In the genomic region with DNA sequence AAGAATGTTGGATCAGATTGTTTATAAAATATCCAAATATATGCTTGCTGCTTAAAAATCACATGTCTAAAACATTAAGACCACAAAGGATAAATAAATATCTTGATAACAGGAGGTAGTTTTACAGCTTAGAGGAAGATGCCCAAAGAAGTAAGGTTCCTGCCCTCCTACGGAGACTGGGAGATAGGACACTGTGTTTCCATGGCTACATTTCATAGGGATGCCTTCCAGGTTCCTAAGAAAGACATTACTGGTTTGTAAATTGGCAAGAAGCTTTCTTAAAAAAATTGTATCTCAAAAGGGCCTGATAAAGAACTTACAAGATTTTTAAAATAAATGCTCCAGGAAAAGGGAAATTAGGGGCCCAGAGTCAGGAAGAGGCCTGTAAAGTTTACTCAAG, we compare ENCODE assay signal across 29 cellular contexts.
DNase-seq lines count a peak whose midpoint lies in the region; ATAC-seq lines count a peak whose summit lies in the region.
"Had no signal": no experiment of that assay in that cellular context is flagged by ENCODE, and none has a peak within 500 bp of the region (broad histone marks: within the 10 kb centered on the region; RNA-seq: fewer than 3 reads in every experiment).

No MANE protein-coding gene starts in this region.

- no peak overlapping the region for H3K27ac Mint-ChIP-seq in natural killer cell treated with Interleukin-12 subunit alpha and Interleukin-12 subunit beta and Interleukin-15 and Interleukin-18, amount 100 ng/mL, for 72 hours
- H3K27ac Mint-ChIP-seq: B cell; CD14-positive monocyte; CD4-positive, alpha-beta memory T cell; CD4-positive, alpha-beta T cell; CD4-positive, CD25-positive, alpha-beta regulatory T cell; CD8-positive, alpha-beta memory T cell; CD8-positive, alpha-beta T cell had no signal

- no peak overlapping the region for H3K4me3 Mint-ChIP-seq in natural killer cell treated with Interleukin-12 subunit alpha and Interleukin-12 subunit beta and Interleukin-15 and Interleukin-18, amount 100 ng/mL, for 72 hours
- H3K4me3 Mint-ChIP-seq: B cell; CD14-positive monocyte; CD4-positive, alpha-beta memory T cell; CD4-positive, alpha-beta T cell; CD4-positive, CD25-positive, alpha-beta regulatory T cell; CD8-positive, alpha-beta memory T cell; CD8-positive, alpha-beta T cell had no signal

- H3K9me3 Mint-ChIP-seq in natural killer cell treated with Interleukin-12 subunit alpha and Interleukin-12 subunit beta and Interleukin-15 and Interleukin-18, amount 100 ng/mL, for 72 hours: peaks cover 7% of the 10 kb centered on the region

- no peaks in the 10 kb centered on the region for H3K4me1 Mint-ChIP-seq in natural killer cell treated with Interleukin-12 subunit alpha and Interleukin-12 subunit beta and Interleukin-15 and Interleukin-18, amount 100 ng/mL, for 72 hours (ENCODE audit: low read depth in 2 of 2)
- H3K4me1 Mint-ChIP-seq: B cell; CD14-positive monocyte; CD4-positive, alpha-beta memory T cell; CD4-positive, CD25-positive, alpha-beta regulatory T cell; CD8-positive, alpha-beta memory T cell had no signal

- H3K36me3 Mint-ChIP-seq in natural killer cell treated with Interleukin-12 subunit alpha and Interleukin-12 subunit beta and Interleukin-15 and Interleukin-18, amount 100 ng/mL, for 72 hours: peaks cover 10% of the 10 kb centered on the region
- H3K36me3 Mint-ChIP-seq: CD14-positive monocyte; CD4-positive, alpha-beta memory T cell; CD4-positive, CD25-positive, alpha-beta regulatory T cell; CD8-positive, alpha-beta memory T cell had no signal

- H3K27me3 Mint-ChIP-seq in natural killer cell treated with Interleukin-12 subunit alpha and Interleukin-12 subunit beta and Interleukin-15 and Interleukin-18, amount 100 ng/mL, for 72 hours: peaks cover 0 to 5% of the 10 kb centered on the region in 2 donors
- H3K27me3 Mint-ChIP-seq: B cell; CD4-positive, alpha-beta T cell had no signal

- DNase-seq in Ammon's horn (ENCODE audit: low spot score) (peak; percentile 4), inferior parietal cortex (ENCODE audit: extremely low spot score) (peak; percentile 32), superior temporal gyrus (ENCODE audit: extremely low spot score) (peak; percentile 52), NCI-H748 (lab: John Stamatoyannopoulos, UW; ENCODE audit: unreplicated experiment) (no peak)
- no peak for DNase-seq in natural killer cell treated with Interleukin-12 subunit alpha and Interleukin-12 subunit beta and Interleukin-15 and Interleukin-18, amount 100 ng/mL, for 72 hours (ENCODE audit: low spot score)
- DNase-seq: 8988T; ACHN; AML-193; BE2C; C1 segment of cervical spinal cord; Caco-2; Calu3; CD4-positive, alpha-beta memory T cell; CD4-positive, alpha-beta T cell; CD4-positive, CD25-positive, alpha-beta regulatory T cell; CD8-positive, alpha-beta memory T cell; CD8-positive, alpha-beta T cell; COR-L47; DMS 273 treated with DMSO at 0.1 percent for 48 hours; DMS153; DMS53; DMS79; DMS79 treated with DMSO at 0.1 percent for 48 hours; DND-41; EL had no signal

- ATAC-seq in natural killer cell treated with Interleukin-12 subunit alpha and Interleukin-12 subunit beta and Interleukin-15 and Interleukin-18, amount 100 ng/mL, for 72 hours: no peak
- ATAC-seq in HG03139 (IDR thresholded peaks at IDR 0.05; ENCODE audit: unreplicated experiment): no peak
- ATAC-seq: A549; CD8-positive, alpha-beta T cell had no signal

Comparison
In these comparisons a context has a peak if more than half of its experiments do, and no peak if none do; other contexts are left out.
1. DNase-seq: peak in Ammon's horn (single experiment), inferior parietal cortex (single experiment) and superior temporal gyrus (single experiment); none in natural killer cell treated with Interleukin-12 subunit alpha and Interleukin-12 subunit beta and Interleukin-15 and Interleukin-18, amount 100 ng/mL, for 72 hours (single experiment) and NCI-H748 (single experiment).